In the genomic region with DNA sequence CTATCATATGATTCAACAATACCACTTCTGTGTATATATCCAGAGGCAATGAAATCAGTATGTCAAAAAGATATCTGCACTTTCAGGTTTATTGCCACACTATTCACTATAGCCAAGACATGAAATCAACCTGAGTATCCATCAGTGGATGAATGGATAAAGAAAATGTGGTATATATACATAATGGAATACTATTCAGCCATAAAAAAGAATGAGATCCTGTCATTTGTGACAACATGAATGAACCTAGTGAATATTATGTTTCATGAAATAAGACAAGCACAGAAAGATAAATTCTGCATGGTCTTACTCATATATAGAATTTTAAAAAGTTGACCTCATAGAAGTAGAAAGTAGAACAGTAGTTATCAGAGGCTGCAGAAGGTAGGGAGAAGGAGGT, we compare ENCODE assay signal across 35 cellular contexts.
"Had no signal": no experiment of that assay in that cellular context is flagged by ENCODE, and none has a peak within 500 bp of the region (broad histone marks: within the 10 kb centered on the region; RNA-seq: fewer than 3 reads in every experiment).

No MANE protein-coding gene starts in this region.

- H3K4me3 ChIP-seq: MG63 had no signal

- H3K36me3 ChIP-seq: MG63 had no signal

- DNase-seq: Karpas-422, Kasumi-1, MG63, MM.1S, MV-4-11, NCI-H1048, NCI-H1092, NCI-H1092 treated with DMSO at 0.1 percent for 48 hours, NCI-H1105, NCI-H1105 treated with DMSO at 0.1 percent for 48 hours, NCI-H1417, NCI-H1417 treated with DMSO at 0.1 percent for 48 hours, NCI-H1436, NCI-H1436 treated with DMSO at 0.1 percent for 48 hours, NCI-H146, NCI-H1694, NCI-H1694 treated with DMSO at 0.1 percent for 48 hours, NCI-H187, NCI-H187 treated with DMSO at 0.1 percent for 48 hours, NCI-H1930, NCI-H2029, NCI-H2029 treated with DMSO at 0.1 percent for 48 hours, NCI-H2081, NCI-H2081 treated with DMSO at 0.1 percent for 48 hours, NCI-H2107, NCI-H2171, NCI-H2171 treated with DMSO at 0.1 percent for 48 hours, NCI-H2227 treated with DMSO at 0.1 percent for 48 hours, NCI-H226, NCI-H345, NCI-H446, NCI-H446 treated with DMSO at 0.1 percent for 48 hours, NCI-H510A, NCI-H510A treated with DMSO at 0.1 percent for 48 hours, NCI-H524 had no signal

- H3K27me3 ChIP-seq: MG63 had no signal
